ENCODE assay signal across 14 cellular contexts in genomic region chr18:22265838-22266237, GRCh38.
DNase-seq lines count a peak whose midpoint lies in the region; ATAC-seq and TF ChIP-seq lines count a peak whose summit lies in the region.
"Had no signal": no experiment of that assay in that cellular context is flagged by ENCODE, and none has a peak within 500 bp of the region (broad histone marks: within the 10 kb centered on the region; RNA-seq: fewer than 3 reads in every experiment).

No MANE protein-coding gene starts in this region.

- H3K36me3 ChIP-seq in left ventricle myocardium inferior (peaks cover 11% of the 10 kb centered on the region), IMR-90 (ENCODE audit: control insufficient read depth, insufficient read depth, low read length) (no peaks in the 10 kb centered on the region)
- H3K36me3 ChIP-seq: HAP-1 had no signal

- dilution Hi-C loops in IMR-90 (cut with HindIII; ENCODE audit: low sequenced_read_pairs, unreplicated experiment): no loop called here

- ATAC-seq in Right ventricle myocardium inferior (no peak), IMR-90 (ENCODE audit: low read depth) (no peak), natural killer cell (no peak)

- no peak overlapping the region for H3K9ac ChIP-seq in IMR-90 (ENCODE audit: low read depth, low read length)

- H3K18ac ChIP-seq in IMR-90 (ENCODE audit: low read depth, low read length): no peak overlapping the region

- TF ChIP-seq RAD21 in IMR-90 (IDR thresholded peaks at IDR 0.05; ENCODE audit: low read length): no peak

- H3K9me3 Mint-ChIP-seq in natural killer cell: no peaks in the 10 kb centered on the region

- H3K9me3 ChIP-seq in left ventricle myocardium inferior (replicated peaks) (peaks cover 4% of the 10 kb centered on the region), IMR-90 (ENCODE audit: control insufficient read depth, insufficient read depth, low read length) (0 out of 2 replicates have a peak, but pooled peaks cover 2% of the 10 kb centered on the region)
- H3K9me3 ChIP-seq: HAP-1 had no signal

- H3K4me1 Mint-ChIP-seq in natural killer cell: peaks cover 38% of the 10 kb centered on the region in 2 donors
- H3K4me1 Mint-ChIP-seq: CD4-positive, alpha-beta memory T cell had no signal

- no peak overlapping the region for H3K4me3 Mint-ChIP-seq in natural killer cell
- H3K4me3 Mint-ChIP-seq: CD4-positive, alpha-beta memory T cell; HFFc6 had no signal

- no peak overlapping the region for H4K8ac ChIP-seq in IMR-90 (ENCODE audit: low read depth in 2 of 2, low read length in 2 of 2)

- no peak overlapping the region for H3K4me2 ChIP-seq in IMR-90 (ENCODE audit: low read depth, low read length)

- no peak overlapping the region for H3K56ac ChIP-seq in IMR-90 (ENCODE audit: extremely low read depth, insufficient read depth, low read length)

- H3K4me1 ChIP-seq in left ventricle myocardium inferior: peaks cover 39% of the 10 kb centered on the region
- H3K4me1 ChIP-seq in IMR-90 (ENCODE audit: control insufficient read depth, insufficient read depth, low read length): no peaks in the 10 kb centered on the region
- H3K4me1 ChIP-seq: Caco-2, HAP-1 had no signal

- peaks cover 15% of the 10 kb centered on the region for H3K36me3 Mint-ChIP-seq in natural killer cell
- H3K36me3 Mint-ChIP-seq: CD4-positive, alpha-beta memory T cell had no signal

- peaks cover 22 to 27% of the 10 kb centered on the region in 2 donors for H3K27me3 Mint-ChIP-seq in natural killer cell (ENCODE audit: low read depth in 2 of 2)

- no peak for DNase-seq in left ventricle myocardium inferior
- DNase-seq in Right ventricle myocardium inferior (ENCODE audit: missing footprints): no peak
- DNase-seq in IMR-90: no peak
- peak; percentile 93 for DNase-seq in NCI-H146 treated with DMSO at 0.1 percent for 48 hours (lab: John Stamatoyannopoulos, UW; ENCODE audit: unreplicated experiment)
- no peak for DNase-seq in activated gamma-delta T cell (lab: John Stamatoyannopoulos, UW)
- DNase-seq in natural killer cell: no peak
- DNase-seq: C1 segment of cervical spinal cord; Caco-2; CD4-positive, alpha-beta memory T cell; DMS153; DND-41; GOT3; HFFc6 had no signal

- H3K79me1 ChIP-seq in IMR-90 (ENCODE audit: low read depth in 1 of 2, low read length in 2 of 2): no peaks in the 10 kb centered on the region

- no peaks in the 10 kb centered on the region for H3K9me1 ChIP-seq in IMR-90 (ENCODE audit: insufficient read depth, low read length)

- in situ Hi-C loops in IMR-90 (cut with MboI; ENCODE audit: low sequenced_read_pairs): no loop called here

- no peak overlapping the region for H3K4ac ChIP-seq in IMR-90 (ENCODE audit: low read depth, low read length)

- no peak overlapping the region for H2AK9ac ChIP-seq in IMR-90 (replicated peaks; ENCODE audit: low read depth, low read length, poor library complexity)

- no peak overlapping the region for H2BK15ac ChIP-seq in IMR-90 (ENCODE audit: low read depth, low read length)

- POLR2A ChIA-PET in IMR-90 (lab: Charles Lee; ENCODE audit: unreplicated experiment): no interaction called here

- H4K20me1 ChIP-seq in IMR-90 (ENCODE audit: insufficient read depth, low read length): no peaks in the 10 kb centered on the region

- H4K91ac ChIP-seq in IMR-90 (ENCODE audit: insufficient read depth, low read depth, low read length): no peak overlapping the region

- H2AK5ac ChIP-seq in IMR-90 (ENCODE audit: low read depth, low read length): no peak overlapping the region

- TF ChIP-seq CTCF in left ventricle myocardium inferior (IDR thresholded peaks at IDR 0.05; ENCODE audit: borderline replicate concordance): no peak
- TF ChIP-seq CTCF in IMR-90 (conservative IDR thresholded peaks at IDR 0.05; ENCODE audit: low read depth, low read length): no peak
- no peak for TF ChIP-seq CTCF in natural killer cell (IDR thresholded peaks at IDR 0.05)

- peak overlapping the region; percentile 10 for H2AFZ ChIP-seq in IMR-90 (replicated peaks; ENCODE audit: low read length, poor library complexity)

- H3K4me3 ChIP-seq in left ventricle myocardium inferior (peak overlapping the region; percentile 62), IMR-90 (ENCODE audit: insufficient read depth, low read depth, low read length) (no peak overlapping the region)
- H3K4me3 ChIP-seq: HAP-1 had no signal

- no TSS peak for BruUV-seq in IMR-90 (replicated peaks; lab: Mats Ljungman, UMichigan)

- CTCF ChIA-PET in IMR-90 (lab: Yijun Ruan, JAX): no interaction called here

- WGBS in IMR-90 (ENCODE audit: extremely low coverage in 2 of 2, insufficient read length in 1 of 2), 2 experiments: 100% methylated on average over 1 of the region's 4 CpGs; no CpG with 5 or more reads in 1 of the 2 experiments

- H2BK5ac ChIP-seq in IMR-90 (ENCODE audit: low read depth, low read length, poor library complexity, severe bottlenecking): no peak overlapping the region

- H3K27me3 ChIP-seq in left ventricle myocardium inferior (ENCODE audit: low read depth): no peaks in the 10 kb centered on the region
- H3K27me3 ChIP-seq in IMR-90 (ENCODE audit: control insufficient read depth, insufficient read depth, low read length): peaks cover 13% of the 10 kb centered on the region

- no peak overlapping the region for H2BK120ac ChIP-seq in IMR-90 (ENCODE audit: low read depth, low read length)

- no peak overlapping the region for H3K27ac Mint-ChIP-seq in natural killer cell
- H3K27ac Mint-ChIP-seq: HFFc6 had no signal

- H3K14ac ChIP-seq in IMR-90 (replicated peaks; ENCODE audit: low read depth, low read length): no peak overlapping the region

- no peak overlapping the region for H3K23ac ChIP-seq in IMR-90 (ENCODE audit: low read depth, low read length)

- TF ChIP-seq POLR2A in IMR-90 (IDR thresholded peaks at IDR 0.05; ENCODE audit: low read depth, low read length): no peak

- H3K27ac ChIP-seq in left ventricle myocardium inferior (replicated peaks): peak overlapping the region; percentile 92
- H3K27ac ChIP-seq in IMR-90 (ENCODE audit: insufficient read depth, low read length): no peak overlapping the region

- H4K5ac ChIP-seq in IMR-90 (ENCODE audit: low read depth, low read length): no peak overlapping the region

- H2BK20ac ChIP-seq in IMR-90 (ENCODE audit: low read depth, low read length): no peak overlapping the region

- intact Hi-C loops in left ventricle myocardium inferior (cut with micrococcal nuclease): no loop called here
- intact Hi-C loops in Right ventricle myocardium inferior (cut with DNase I): loop anchor here (2.0 to 5.0 kb wide), 4 partner anchors 59 to 201 kb away; no protein-coding TSS in a partner anchor
- intact Hi-C loops in IMR-90 (cut with micrococcal nuclease): no loop called here
- intact Hi-C loops in natural killer cell (cut with micrococcal nuclease): loop anchor here (10.0 kb wide), 1 partner anchor 101 kb away; the partner anchor contains the start of gene GATA6

TF ChIP-seq in IMR-90, 13 proteins besides CTCF, POLR2A, EP300 and RAD21:
- TF ChIP-seq USF2 (IDR thresholded peaks at IDR 0.05; ENCODE audit: low read depth, low read length): no peak
- TF ChIP-seq FOS (IDR thresholded peaks at IDR 0.05; ENCODE audit: low read depth, low read length): no peak
- TF ChIP-seq MAZ (IDR thresholded peaks at IDR 0.05; ENCODE audit: borderline replicate concordance, low read depth, low read length): no peak
- no peak for TF ChIP-seq RFX5 (IDR thresholded peaks at IDR 0.05; ENCODE audit: low read depth, low read length)
- TF ChIP-seq ELK1 (IDR thresholded peaks at IDR 0.05; ENCODE audit: borderline replicate concordance, low read depth, low read length): no peak
- no peak for TF ChIP-seq RCOR1 (IDR thresholded peaks at IDR 0.05; ENCODE audit: insufficient replicate concordance, low read length)
- TF ChIP-seq MAFK (IDR thresholded peaks at IDR 0.05; ENCODE audit: low read depth, low read length): no peak
- TF ChIP-seq CEBPB (IDR thresholded peaks at IDR 0.05; ENCODE audit: low read depth, low read length): no peak
- TF ChIP-seq NFE2L2 (IDR thresholded peaks at IDR 0.05; ENCODE audit: low read depth, low read length): no peak
- no peak for TF ChIP-seq CHD1 (IDR thresholded peaks at IDR 0.05; ENCODE audit: low read depth, low read length)
- TF ChIP-seq MXI1 (IDR thresholded peaks at IDR 0.05; ENCODE audit: borderline replicate concordance, low read depth, low read length): no peak
- no peak for TF ChIP-seq BHLHE40 (IDR thresholded peaks at IDR 0.05; ENCODE audit: low read depth, low read length)
- TF ChIP-seq SMC3 (IDR thresholded peaks at IDR 0.05; ENCODE audit: low read depth, low read length): no peak

Comparison
In these comparisons a context has a peak if more than half of its experiments do, and no peak if none do; other contexts are left out.
1. intact Hi-C loops: an anchor here in Right ventricle myocardium inferior (2.0 to 5.0 kb wide) and natural killer cell (10.0 kb wide); none called in left ventricle myocardium inferior and IMR-90.